In the genomic region with DNA sequence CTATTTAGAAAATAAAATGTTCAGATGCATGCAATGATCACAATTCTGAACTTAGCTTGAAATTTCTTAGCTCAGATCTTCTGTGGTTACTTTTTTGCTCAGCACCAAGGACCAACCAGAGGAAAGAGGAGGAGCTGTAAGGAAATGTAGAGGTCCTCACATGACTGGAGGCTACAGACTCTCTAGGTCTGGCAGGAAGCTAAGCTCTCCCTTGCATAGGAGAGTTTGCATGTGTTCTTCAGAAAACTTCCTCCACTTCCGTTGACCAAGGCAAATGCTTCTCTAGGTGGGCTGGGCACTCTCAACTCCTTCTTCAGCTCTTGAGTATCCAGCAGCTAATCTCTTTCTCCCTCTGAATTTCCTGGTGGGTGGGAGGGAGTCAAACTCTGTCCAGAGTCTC, we compare ENCODE assay signal across 21 cellular contexts.
"Had no signal": no experiment of that assay in that cellular context is flagged by ENCODE, and none has a peak within 500 bp of the region (broad histone marks: within the 10 kb centered on the region; RNA-seq: fewer than 3 reads in every experiment).

No MANE protein-coding gene starts in this region.

- H3K27ac ChIP-seq: breast epithelium, esophagus muscularis mucosa, heart right ventricle, psoas muscle had no signal

- H3K9me3 Mint-ChIP-seq: activated CD8-positive, alpha-beta T cell treated with anti-CD3 and anti-CD28 coated beads for 36 hours; activated naive CD4-positive, alpha-beta T cell treated with anti-CD3 and anti-CD28 coated beads, Interleukin-2, amount 10 ng/mL, durations not matched to agents 7 days and 5 days; activated T-cell treated with anti-CD3 and anti-CD28 coated beads, Interleukin-2, amount 50 U/mL, for 24 hours; activated T-helper 2 cell treated with anti-CD3 and anti-CD28 coated beads, Interferon-gamma antibody, Interleukin-2, Interleukin-4, amounts not matched to agents 10 μg/mL and 5 μg/mL and 100 μg/mL, durations not matched to agents 14 hours and 24 hours and 36 hours; dendritic cell treated with granulocyte-macrophage colony-stimulating factor and Interleukin-4, amounts not matched to agents 40 ng/mL and 50 ng/mL, for 4 days; memory B cell; naive thymus-derived CD8-positive, alpha-beta T cell; type B pancreatic cell had no signal

- H3K9me3 ChIP-seq: breast epithelium, esophagus muscularis mucosa, psoas muscle had no signal

- DNase-seq: activated CD4-positive, alpha-beta T cell treated with anti-CD3 and anti-CD28 coated beads for 48 hours; activated CD4-positive, CD25-positive, alpha-beta regulatory T cell; activated CD8-positive, alpha-beta T cell treated with anti-CD3 and anti-CD28 coated beads for 36 hours; activated naive CD4-positive, alpha-beta T cell treated with anti-CD3 and anti-CD28 coated beads, Interleukin-2, amount 10 ng/mL, durations not matched to agents 7 days and 5 days; activated T-cell treated with anti-CD3 and anti-CD28 coated beads, Interleukin-2, amount 50 U/mL, for 24 hours; aorta; effector CD8-positive, alpha-beta T cell; heart right ventricle; kidney glomerular epithelial cell; naive thymus-derived CD8-positive, alpha-beta T cell; psoas muscle; right cardiac atrium; stimulated activated CD4-positive, alpha-beta T cell treated with anti-CD3 and anti-CD28 coated beads, Interleukin-2, amount 100 ng/mL, for 24 hours; stimulated activated naive CD4-positive, alpha-beta T cell treated with Interleukin-2 at 50 U/mL for 16 hours; T-helper 9 cell had no signal

- H3K27ac Mint-ChIP-seq: activated CD8-positive, alpha-beta T cell treated with anti-CD3 and anti-CD28 coated beads for 36 hours; activated naive CD4-positive, alpha-beta T cell treated with anti-CD3 and anti-CD28 coated beads, Interleukin-2, amount 10 ng/mL, durations not matched to agents 7 days and 5 days; activated T-cell treated with anti-CD3 and anti-CD28 coated beads, Interleukin-2, amount 50 U/mL, for 24 hours; activated T-helper 2 cell treated with anti-CD3 and anti-CD28 coated beads, Interferon-gamma antibody, Interleukin-2, Interleukin-4, amounts not matched to agents 10 μg/mL and 5 μg/mL and 100 μg/mL, durations not matched to agents 14 hours and 24 hours and 36 hours; dendritic cell treated with granulocyte-macrophage colony-stimulating factor and Interleukin-4, amounts not matched to agents 40 ng/mL and 50 ng/mL, for 4 days; memory B cell; naive thymus-derived CD8-positive, alpha-beta T cell; type B pancreatic cell had no signal

- H3K4me3 ChIP-seq: breast epithelium, esophagus muscularis mucosa, heart right ventricle, psoas muscle had no signal

- H3K4me1 Mint-ChIP-seq: activated naive CD4-positive, alpha-beta T cell treated with anti-CD3 and anti-CD28 coated beads, Interleukin-2, amount 10 ng/mL, durations not matched to agents 7 days and 5 days had no signal

- H3K27me3 Mint-ChIP-seq: dendritic cell treated with granulocyte-macrophage colony-stimulating factor and Interleukin-4, amounts not matched to agents 40 ng/mL and 50 ng/mL, for 4 days had no signal

- H3K4me1 ChIP-seq: breast epithelium, psoas muscle had no signal

- ATAC-seq: activated CD8-positive, alpha-beta T cell treated with anti-CD3 and anti-CD28 coated beads for 36 hours; heart right ventricle; psoas muscle; right cardiac atrium had no signal

- H3K36me3 Mint-ChIP-seq: activated naive CD4-positive, alpha-beta T cell treated with anti-CD3 and anti-CD28 coated beads, Interleukin-2, amount 10 ng/mL, durations not matched to agents 7 days and 5 days; memory B cell; naive thymus-derived CD8-positive, alpha-beta T cell; type B pancreatic cell had no signal

- H3K4me3 Mint-ChIP-seq: activated CD8-positive, alpha-beta T cell treated with anti-CD3 and anti-CD28 coated beads for 36 hours; activated naive CD4-positive, alpha-beta T cell treated with anti-CD3 and anti-CD28 coated beads, Interleukin-2, amount 10 ng/mL, durations not matched to agents 7 days and 5 days; activated T-cell treated with anti-CD3 and anti-CD28 coated beads, Interleukin-2, amount 50 U/mL, for 24 hours; dendritic cell treated with granulocyte-macrophage colony-stimulating factor and Interleukin-4, amounts not matched to agents 40 ng/mL and 50 ng/mL, for 4 days; memory B cell; naive thymus-derived CD8-positive, alpha-beta T cell; type B pancreatic cell had no signal

- H3K36me3 ChIP-seq: breast epithelium, esophagus muscularis mucosa, heart right ventricle had no signal

- H3K27me3 ChIP-seq: breast epithelium, esophagus muscularis mucosa had no signal
